ENCODE assay signal across 1 cellular context in genomic region chr2:120220756-120221155, GRCh38.
TF ChIP-seq lines count a peak whose summit lies in the region.

No MANE protein-coding gene starts in this region.

TF ChIP-seq in endothelial cell of umbilical vein, 7 proteins besides CTCF, POLR2A, EP300 and RAD21:
- TF ChIP-seq GATA2 (IDR thresholded peaks at IDR 0.05; ENCODE audit: insufficient read depth, insufficient read length, low read depth, low read length): no peak
- no peak for TF ChIP-seq MAX (IDR thresholded peaks at IDR 0.05; ENCODE audit: insufficient read depth, insufficient read length)
- no peak for TF ChIP-seq POLR2AphosphoS5 (IDR thresholded peaks at IDR 0.05; ENCODE audit: insufficient read depth, low read depth, low read length)
- no peak for TF ChIP-seq JUN (IDR thresholded peaks at IDR 0.05; ENCODE audit: borderline replicate concordance, insufficient read depth, insufficient read length, low read depth)
- no peak for TF ChIP-seq FOS (IDR thresholded peaks at IDR 0.05; ENCODE audit: borderline replicate concordance, insufficient read depth, low read length)
- TF ChIP-seq EZH2 (IDR thresholded peaks at IDR 0.05; ENCODE audit: borderline replicate concordance, low read depth, low read length, severe bottlenecking): no peak
- no peak for TF ChIP-seq MYC (IDR thresholded peaks at IDR 0.05; ENCODE audit: low read depth, low read length)
TF ChIP-seq in endothelial cell of umbilical vein: peak in this region for 0.
